13 cellular contexts compared by ENCODE assay signal in genomic region chr20:21510995-21511394, GRCh38. TPM values are rescaled to one million over a fixed set of nuclear protein-coding genes. Genes with fewer than 3 reads are reported as not detected.
DNase-seq lines count a peak whose midpoint lies in the region; ATAC-seq and TF ChIP-seq lines count a peak whose summit lies in the region.
"Had no signal": no experiment of that assay in that cellular context is flagged by ENCODE, and none has a peak within 500 bp of the region (broad histone marks: within the 10 kb centered on the region; RNA-seq: fewer than 3 reads in every experiment).

No MANE protein-coding gene starts in this region.

- no peaks in the 10 kb centered on the region for H3K9me3 Mint-ChIP-seq in activated CD4-positive, alpha-beta memory T cell treated with anti-CD3 and anti-CD28 coated beads, Interleukin-2, amount 10 ng/mL, durations not matched to agents 7 days and 5 days
- no peaks in the 10 kb centered on the region for H3K9me3 Mint-ChIP-seq in activated CD4-positive, alpha-beta memory T cell treated with anti-CD3 and anti-CD28 coated beads for 36 hours
- H3K9me3 Mint-ChIP-seq in activated naive CD8-positive, alpha-beta T cell treated with anti-CD3 and anti-CD28 coated beads for 36 hours: no peaks in the 10 kb centered on the region
- no peaks in the 10 kb centered on the region for H3K9me3 Mint-ChIP-seq in memory B cell

- intact Hi-C loops in activated CD4-positive, alpha-beta memory T cell treated with anti-CD3 and anti-CD28 coated beads for 36 hours (cut with micrococcal nuclease): loop anchor here (5.0 kb wide), 2 partner anchors 46 to 61 kb away; no protein-coding TSS in a partner anchor
- intact Hi-C loops in stomach (cut with DNase I; ENCODE audit: low total_unique reads): no loop called here

- peak overlapping the region; percentile 32 to 56 (median 42) for H3K4me3 ChIP-seq in stomach
- H3K4me3 ChIP-seq: K562 had no signal

- peaks cover 10% of the 10 kb centered on the region for H3K36me3 Mint-ChIP-seq in activated CD4-positive, alpha-beta memory T cell treated with anti-CD3 and anti-CD28 coated beads, Interleukin-2, amount 10 ng/mL, durations not matched to agents 7 days and 5 days (ENCODE audit: low read depth)
- no peaks in the 10 kb centered on the region for H3K36me3 Mint-ChIP-seq in activated CD4-positive, alpha-beta memory T cell treated with anti-CD3 and anti-CD28 coated beads for 36 hours
- H3K36me3 Mint-ChIP-seq in activated naive CD8-positive, alpha-beta T cell treated with anti-CD3 and anti-CD28 coated beads for 36 hours: no peaks in the 10 kb centered on the region
- H3K36me3 Mint-ChIP-seq in memory B cell: peaks cover under 1% of the 10 kb centered on the region

- H3K27me3 ChIP-seq in stomach: peaks cover 62 to 100% (median 100%) of the 10 kb centered on the region in 3 donors

- H3K27me3 Mint-ChIP-seq in activated CD4-positive, alpha-beta memory T cell treated with anti-CD3 and anti-CD28 coated beads, Interleukin-2, amount 10 ng/mL, durations not matched to agents 7 days and 5 days: peaks cover 78% of the 10 kb centered on the region
- peaks cover 70% of the 10 kb centered on the region for H3K27me3 Mint-ChIP-seq in activated CD4-positive, alpha-beta memory T cell treated with anti-CD3 and anti-CD28 coated beads for 36 hours
- peaks cover 94% of the 10 kb centered on the region for H3K27me3 Mint-ChIP-seq in activated naive CD8-positive, alpha-beta T cell treated with anti-CD3 and anti-CD28 coated beads for 36 hours
- H3K27me3 Mint-ChIP-seq in memory B cell: peaks cover 17% of the 10 kb centered on the region

- CTCF ChIA-PET in activated CD4-positive, alpha-beta memory T cell treated with anti-CD3 and anti-CD28 coated beads, Interleukin-2, amount 10 ng/mL, durations not matched to agents 7 days and 5 days (lab: Charles Lee): no interaction called here
- CTCF ChIA-PET in activated CD4-positive, alpha-beta memory T cell treated with anti-CD3 and anti-CD28 coated beads for 36 hours (lab: Charles Lee): interaction anchor here (1.1 to 2.2 kb wide), 3 partner anchors 61 to 275 kb away, joined by 3 to 17 read pairs (median 4); no protein-coding TSS in a partner anchor

- TF ChIP-seq POLR2A in stomach (IDR thresholded peaks at IDR 0.05): no peak

- no peaks in the 10 kb centered on the region for H3K36me3 ChIP-seq in stomach
- H3K36me3 ChIP-seq: neutrophil, uterus had no signal

- WGBS in stomach, 5 donors: 24 to 37% (median 28%) methylated on average over 16 of the region's 16 CpGs

- no peak for ATAC-seq in memory B cell (ENCODE audit: low read depth)
- no peak for ATAC-seq in GM18517 (IDR thresholded peaks at IDR 0.05; ENCODE audit: unreplicated experiment)
- no peak for ATAC-seq in HG03097 (IDR thresholded peaks at IDR 0.05; ENCODE audit: low FRiP score, unreplicated experiment)
- no peak for ATAC-seq in HG03342 (IDR thresholded peaks at IDR 0.05; ENCODE audit: unreplicated experiment)
- ATAC-seq: K562 had no signal

- no peak overlapping the region for H3K27ac ChIP-seq in stomach
- H3K27ac ChIP-seq: neutrophil, uterus had no signal

- POLR2A ChIA-PET in activated CD4-positive, alpha-beta memory T cell treated with anti-CD3 and anti-CD28 coated beads, Interleukin-2, amount 10 ng/mL, durations not matched to agents 7 days and 5 days (lab: Charles Lee): no interaction called here
- POLR2A ChIA-PET in activated CD4-positive, alpha-beta memory T cell treated with anti-CD3 and anti-CD28 coated beads for 36 hours (lab: Charles Lee): no interaction called here

- H3K27ac Mint-ChIP-seq in activated CD4-positive, alpha-beta memory T cell treated with anti-CD3 and anti-CD28 coated beads, Interleukin-2, amount 10 ng/mL, durations not matched to agents 7 days and 5 days: no peak overlapping the region
- no peak overlapping the region for H3K27ac Mint-ChIP-seq in activated CD4-positive, alpha-beta memory T cell treated with anti-CD3 and anti-CD28 coated beads for 36 hours
- H3K27ac Mint-ChIP-seq in activated naive CD8-positive, alpha-beta T cell treated with anti-CD3 and anti-CD28 coated beads for 36 hours: no peak overlapping the region
- H3K27ac Mint-ChIP-seq in memory B cell: no peak overlapping the region

- TF ChIP-seq CTCF in stomach (IDR thresholded peaks at IDR 0.05): no peak

- DNase-seq in activated CD4-positive, alpha-beta memory T cell treated with anti-CD3 and anti-CD28 coated beads, Interleukin-2, amount 10 ng/mL, durations not matched to agents 7 days and 5 days: no peak
- DNase-seq in activated CD4-positive, alpha-beta memory T cell treated with anti-CD3 and anti-CD28 coated beads for 36 hours: no peak
- no peak for DNase-seq in activated naive CD8-positive, alpha-beta T cell treated with anti-CD3 and anti-CD28 coated beads for 36 hours
- DNase-seq in memory B cell (ENCODE audit: low spot score in 2 of 2) (no peak), stomach (no peak)
- DNase-seq: stimulated activated CD4-positive, alpha-beta T cell treated with anti-CD3 and anti-CD28 coated beads, Interleukin-4, amount 100 ng/mL, for 24 hours; uterus had no signal

- H3K4me3 Mint-ChIP-seq in activated CD4-positive, alpha-beta memory T cell treated with anti-CD3 and anti-CD28 coated beads, Interleukin-2, amount 10 ng/mL, durations not matched to agents 7 days and 5 days: peak overlapping the region; percentile 39
- H3K4me3 Mint-ChIP-seq in activated CD4-positive, alpha-beta memory T cell treated with anti-CD3 and anti-CD28 coated beads for 36 hours: no peak overlapping the region
- H3K4me3 Mint-ChIP-seq in activated naive CD8-positive, alpha-beta T cell treated with anti-CD3 and anti-CD28 coated beads for 36 hours: peak overlapping the region; percentile 45
- peak overlapping the region; percentile 37 for H3K4me3 Mint-ChIP-seq in memory B cell

- H3K4me1 Mint-ChIP-seq in activated CD4-positive, alpha-beta memory T cell treated with anti-CD3 and anti-CD28 coated beads, Interleukin-2, amount 10 ng/mL, durations not matched to agents 7 days and 5 days: peaks cover 40% of the 10 kb centered on the region
- H3K4me1 Mint-ChIP-seq in activated CD4-positive, alpha-beta memory T cell treated with anti-CD3 and anti-CD28 coated beads for 36 hours (ENCODE audit: low read depth): peaks cover 49% of the 10 kb centered on the region
- H3K4me1 Mint-ChIP-seq in activated naive CD8-positive, alpha-beta T cell treated with anti-CD3 and anti-CD28 coated beads for 36 hours: peaks cover 28% of the 10 kb centered on the region
- H3K4me1 Mint-ChIP-seq in memory B cell: peaks cover 15% of the 10 kb centered on the region

- H3K9me3 ChIP-seq in stomach: no peaks in the 10 kb centered on the region
- H3K9me3 ChIP-seq: neutrophil, uterus had no signal

- no peak for TF ChIP-seq EP300 in stomach (IDR thresholded peaks at IDR 0.05)

- peaks cover 59 to 91% (median 76%) of the 10 kb centered on the region in 4 donors for H3K4me1 ChIP-seq in stomach

RNA-seq across cellular contexts. Expression of gene NKX2-2, which starts 2.9 kb away (rescaled TPM):
- total RNA-seq in activated CD4-positive, alpha-beta memory T cell treated with anti-CD3 and anti-CD28 coated beads, Interleukin-2, amount 10 ng/mL, durations not matched to agents 7 days and 5 days: not detected
- total RNA-seq in activated CD4-positive, alpha-beta memory T cell treated with anti-CD3 and anti-CD28 coated beads for 36 hours: not detected
- not detected for total RNA-seq in activated naive CD8-positive, alpha-beta T cell treated with anti-CD3 and anti-CD28 coated beads for 36 hours
- 1 to 10 TPM in 2 of 5 donors, under 1 TPM in 2, not detected in 1; 0.18 to 4.8 (median 1.3) TPM for total RNA-seq in stomach
- polyA plus RNA-seq in stomach: 1 to 10 TPM in 2 of 3 donors, under 1 TPM in 1; 0.18 to 1.8 (median 1.4) TPM
- total RNA-seq: epithelial cell of proximal tubule, K562, uterus had no signal
